ENCODE assay signal across 23 cellular contexts in the genomic region with DNA sequence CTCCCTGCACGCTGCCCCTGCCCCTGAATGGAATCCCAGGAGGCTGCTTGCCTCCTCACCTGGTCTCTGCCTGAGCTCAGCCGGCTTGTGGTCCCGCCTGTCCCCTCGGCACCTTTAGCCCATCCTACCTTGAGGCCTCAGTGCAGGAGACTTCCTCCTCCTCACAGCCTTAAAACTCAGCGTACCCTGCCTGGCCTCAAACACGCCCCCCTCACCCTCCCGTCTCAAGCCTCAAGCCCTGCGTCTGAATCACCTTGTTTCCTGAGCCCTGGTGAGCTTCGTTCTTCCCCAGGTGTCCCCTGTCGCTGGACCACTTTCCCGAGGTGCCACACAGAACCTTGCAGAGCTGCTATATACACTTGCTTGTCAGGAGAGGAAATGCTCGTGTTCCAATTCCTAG.
"Had no signal": no experiment of that assay in that cellular context is flagged by ENCODE, and none has a peak within 500 bp of the region (broad histone marks: within the 10 kb centered on the region; RNA-seq: fewer than 3 reads in every experiment).

No MANE protein-coding gene starts in this region.

- H3K9me3 ChIP-seq: Peyer's patch had no signal

- H3K27me3 ChIP-seq: MG63, Peyer's patch, SJCRH30 had no signal

- H2AFZ ChIP-seq: PC-9 had no signal

- H3K4me2 ChIP-seq: PC-9 had no signal

- DNase-seq: Karpas-422, KG1, MG63, NCI-H1092 treated with DMSO at 0.1 percent for 48 hours, NCI-H1436, NCI-H187, NCI-H2029, NCI-H2081 treated with DMSO at 0.1 percent for 48 hours, NCI-H2171, NCI-H226, NCI-H446, NCI-H510A, NCI-H524 treated with DMSO at 0.1 percent for 48 hours, NCI-H69, NCI-H774, OCI-M1, PC-9, Peyer's patch, SHP77 treated with DMSO at 0.1 percent for 48 hours, SJCRH30 had no signal

- H3K27ac ChIP-seq: HL-60, PC-9, Peyer's patch, SJCRH30 had no signal

- H3K4me3 ChIP-seq: MG63, PC-9, Peyer's patch, SJCRH30 had no signal

- H3K4me1 ChIP-seq: Peyer's patch, SJCRH30 had no signal

- ATAC-seq: Right ventricle myocardium inferior, SK-N-SH treated with all-trans-retinoic acid at 6 μM for 48 hours had no signal

- H3K36me3 ChIP-seq: MG63, Peyer's patch, SJCRH30 had no signal
